Comparison of ENCODE assay signal across 25 cellular contexts in genomic region chr21:19268634-19269138, GRCh38.
"Had no signal": no experiment of that assay in that cellular context is flagged by ENCODE, and none has a peak within 500 bp of the region (broad histone marks: within the 10 kb centered on the region; RNA-seq: fewer than 3 reads in every experiment).

No MANE protein-coding gene starts in this region.

- H3K9me3 ChIP-seq: esophagus squamous epithelium, lower lobe of right lung, pancreas, suprapubic skin, transverse colon, upper lobe of right lung, vagina had no signal

- H3K36me3 Mint-ChIP-seq: naive thymus-derived CD8-positive, alpha-beta T cell had no signal

- H3K36me3 ChIP-seq: esophagus squamous epithelium, lower lobe of right lung, pancreas, suprapubic skin, transverse colon, upper lobe of right lung, vagina had no signal

- H3K4me3 Mint-ChIP-seq: effector memory CD8-positive, alpha-beta T cell; naive thymus-derived CD8-positive, alpha-beta T cell; nephron progenitor cell; stimulated activated naive CD8-positive, alpha-beta T cell treated with anti-CD3 and anti-CD28 coated beads, Interleukin-15, amount 100 ng/mL, for 72 hours had no signal

- H3K9me3 Mint-ChIP-seq: nephron progenitor cell had no signal

- H3K27me3 Mint-ChIP-seq: effector memory CD8-positive, alpha-beta T cell; naive thymus-derived CD8-positive, alpha-beta T cell; stimulated activated naive CD8-positive, alpha-beta T cell treated with anti-CD3 and anti-CD28 coated beads, Interleukin-15, amount 100 ng/mL, for 72 hours had no signal

- H3K4me1 Mint-ChIP-seq: naive thymus-derived CD8-positive, alpha-beta T cell; stimulated activated naive CD8-positive, alpha-beta T cell treated with anti-CD3 and anti-CD28 coated beads, Interleukin-15, amount 100 ng/mL, for 72 hours had no signal

- H3K4me1 ChIP-seq: esophagus squamous epithelium, lower lobe of right lung, pancreas, suprapubic skin, transverse colon, upper lobe of right lung, vagina had no signal

- H3K4me2 ChIP-seq: smooth muscle cell had no signal

- H3K27ac ChIP-seq: coronary artery, esophagus squamous epithelium, lower lobe of right lung, pancreas, suprapubic skin, transverse colon, upper lobe of right lung, vagina had no signal

- ATAC-seq: effector memory CD8-positive, alpha-beta T cell; left ventricle myocardium superior; lower lobe of right lung; naive thymus-derived CD8-positive, alpha-beta T cell; pancreas; sciatic nerve; stimulated activated naive CD8-positive, alpha-beta T cell treated with anti-CD3 and anti-CD28 coated beads, Interleukin-15, amount 100 ng/mL, for 72 hours; upper lobe of right lung had no signal

- H3K4me3 ChIP-seq: coronary artery, esophagus squamous epithelium, lower lobe of right lung, pancreas, smooth muscle cell, suprapubic skin, transverse colon, upper lobe of right lung, vagina had no signal

- H3K27me3 ChIP-seq: esophagus squamous epithelium, pancreas, suprapubic skin, transverse colon, upper lobe of right lung, vagina had no signal

- DNase-seq: dermis blood vessel endothelial cell; effector memory CD8-positive, alpha-beta T cell; erythroblast; esophagus squamous epithelium; foreskin melanocyte; left ventricle myocardium superior; lower lobe of right lung; naive thymus-derived CD8-positive, alpha-beta T cell; nephron progenitor cell; occipital lobe; pancreas; stimulated activated CD4-positive, alpha-beta T cell treated with anti-CD3 and anti-CD28 coated beads, Interleukin-12 subunit alpha, Interleukin-12 subunit beta, amount 100 ng/mL, for 4 hours; stimulated activated CD4-positive, alpha-beta T cell treated with anti-CD3 and anti-CD28 coated beads, Interleukin-1b, Interleukin-23, amount 100 ng/mL, for 48 hours; stimulated activated CD4-positive, alpha-beta T cell treated with anti-CD3 and anti-CD28 coated beads, Interleukin-4, amount 100 ng/mL, for 1 hour; stimulated activated CD8-positive, alpha-beta memory T cell treated with anti-CD3 and anti-CD28 coated beads, Interleukin-4, amount 100 ng/mL, for 48 hours; stimulated activated naive CD4-positive, alpha-beta T cell; stimulated activated naive CD8-positive, alpha-beta T cell treated with anti-CD3 and anti-CD28 coated beads, Interleukin-15, amount 100 ng/mL, for 72 hours; transverse colon; upper lobe of right lung had no signal

- H3K27ac Mint-ChIP-seq: effector memory CD8-positive, alpha-beta T cell; naive thymus-derived CD8-positive, alpha-beta T cell; nephron progenitor cell; stimulated activated naive CD8-positive, alpha-beta T cell treated with anti-CD3 and anti-CD28 coated beads, Interleukin-15, amount 100 ng/mL, for 72 hours had no signal

- FAIRE-seq: keratinocyte had no signal
